28 cellular contexts compared by ENCODE assay signal in genomic region chr11:116501728-116502127, GRCh38.
DNase-seq lines count a peak whose midpoint lies in the region; ATAC-seq and TF ChIP-seq lines count a peak whose summit lies in the region.
"Had no signal": no experiment of that assay in that cellular context is flagged by ENCODE, and none has a peak within 500 bp of the region (broad histone marks: within the 10 kb centered on the region; RNA-seq: fewer than 3 reads in every experiment).

No MANE protein-coding gene starts in this region.

- no peak for ATAC-seq in HG03354 (IDR thresholded peaks at IDR 0.05; ENCODE audit: poor library complexity, severe bottlenecking, unreplicated experiment)
- ATAC-seq in HG03045 (IDR thresholded peaks at IDR 0.05; ENCODE audit: unreplicated experiment): no peak
- ATAC-seq: GM12878, PC-3 had no signal

- H3K27me3 Mint-ChIP-seq in endodermal cell (ENCODE audit: insufficient read depth): peaks cover 30% of the 10 kb centered on the region

- intact Hi-C loops in vagina (cut with DNase I): no loop called here

- H3K27ac Mint-ChIP-seq in endodermal cell: no peak overlapping the region
- H3K27ac Mint-ChIP-seq: B cell; CD8-positive, alpha-beta memory T cell had no signal

- in situ Hi-C loops in HAP-1 (cut with MboI; ENCODE audit: low sequenced_read_pairs): no loop called here

- no peak overlapping the region for H3K9ac ChIP-seq in endodermal cell (ENCODE audit: extremely low read depth, low read length, poor library complexity, severe bottlenecking)

- no peaks in the 10 kb centered on the region for H3K36me3 ChIP-seq in HAP-1 (replicated peaks)
- peaks cover 8% of the 10 kb centered on the region for H3K36me3 ChIP-seq in WERI-Rb-1
- H3K36me3 ChIP-seq in endodermal cell (ENCODE audit: control insufficient read depth, insufficient read depth, low read length): no peaks in the 10 kb centered on the region
- no peaks in the 10 kb centered on the region for H3K36me3 ChIP-seq in vagina

- H3K4me3 Mint-ChIP-seq in endodermal cell: no peak overlapping the region
- H3K4me3 Mint-ChIP-seq: B cell; CD8-positive, alpha-beta memory T cell had no signal

- no peaks in the 10 kb centered on the region for H3K36me3 Mint-ChIP-seq in endodermal cell (ENCODE audit: low read depth)
- H3K36me3 Mint-ChIP-seq: CD8-positive, alpha-beta memory T cell had no signal

- H3K9me3 Mint-ChIP-seq in endodermal cell: no peaks in the 10 kb centered on the region
- H3K9me3 Mint-ChIP-seq: CD8-positive, alpha-beta memory T cell had no signal

- no peak for TF ChIP-seq POLR2A in vagina (IDR thresholded peaks at IDR 0.05)

- no peak overlapping the region for H3K4me3 ChIP-seq in HAP-1
- H3K4me3 ChIP-seq in WERI-Rb-1 (ENCODE audit: low read depth, low read length): no peak overlapping the region
- H3K4me3 ChIP-seq in endodermal cell (ENCODE audit: low read length): no peak overlapping the region
- no peak overlapping the region for H3K4me3 ChIP-seq in vagina
- H3K4me3 ChIP-seq: GM12878 had no signal

- H3K4me1 ChIP-seq in HAP-1 (peaks cover 13% of the 10 kb centered on the region), endodermal cell (ENCODE audit: control insufficient read depth, insufficient read depth, low read length) (no peaks in the 10 kb centered on the region), vagina (no peaks in the 10 kb centered on the region)

- peaks cover 19% of the 10 kb centered on the region for H3K27me3 ChIP-seq in HAP-1 (ENCODE audit: low read depth)
- H3K27me3 ChIP-seq in WERI-Rb-1 (ENCODE audit: insufficient read depth, low read depth, severe bottlenecking): no peaks in the 10 kb centered on the region
- no peaks in the 10 kb centered on the region for H3K27me3 ChIP-seq in endodermal cell (ENCODE audit: control insufficient read depth, insufficient read depth, low read length, poor library complexity, severe bottlenecking)
- peaks cover 4% of the 10 kb centered on the region for H3K27me3 ChIP-seq in vagina

- H3K27ac ChIP-seq in WERI-Rb-1 (peak overlapping the region; percentile 92), endodermal cell (ENCODE audit: low read depth, low read length) (no peak overlapping the region), vagina (no peak overlapping the region)
- H3K27ac ChIP-seq: C4-2B, HL-60 had no signal

- H3K9me3 ChIP-seq in HAP-1: no peaks in the 10 kb centered on the region
- H3K9me3 ChIP-seq in WERI-Rb-1 (ENCODE audit: severe bottlenecking): no peaks in the 10 kb centered on the region
- H3K9me3 ChIP-seq in endodermal cell (ENCODE audit: control insufficient read depth, low read length): no peaks in the 10 kb centered on the region
- H3K9me3 ChIP-seq in vagina: no peaks in the 10 kb centered on the region

- TF ChIP-seq CTCF in WERI-Rb-1 (IDR thresholded peaks at IDR 0.05; ENCODE audit: low read depth, low read length) (no peak), endodermal cell (conservative IDR thresholded peaks at IDR 0.05) (no peak), vagina (IDR thresholded peaks at IDR 0.05) (no peak)

- DNase-seq in HAP-1 (ENCODE audit: low spot score in 2 of 2) (peak; percentile 30 to 65), WERI-Rb-1 (peak; percentile 57), endodermal cell (peak; percentile 17), vagina (ENCODE audit: extremely low spot score in 2 of 2) (peak; percentile 16 to 25), epidermal melanocyte (ENCODE audit: insufficient read length, low spot score) (no peak)
- DNase-seq: CD8-positive, alpha-beta memory T cell; DMS 273 treated with DMSO at 0.1 percent for 48 hours; DMS79; EL; GDM1; HCEC 1CT; KBM-7; MV-4-11; NCI-H1436 treated with DMSO at 0.1 percent for 48 hours; NCI-H187 treated with DMSO at 0.1 percent for 48 hours; NCI-H2171 treated with DMSO at 0.1 percent for 48 hours; NCI-H82; NK-92 treated with Interleukin-12 subunit alpha and Interleukin-12 subunit beta, amount 100 ng/mL, for 24 hours; PC-3; RPMI8226; SHP77; T-helper 1 cell had no signal

- WGBS in endodermal cell (ENCODE audit: insufficient coverage in 1 of 2, insufficient read length in 1 of 2), 2 experiments: 73 to 88% methylated on average over 3 to 7 of the region's 7 CpGs

- peaks cover 17% of the 10 kb centered on the region for H3K4me1 Mint-ChIP-seq in endodermal cell
- H3K4me1 Mint-ChIP-seq: B cell; CD8-positive, alpha-beta memory T cell had no signal
